In the genomic region with DNA sequence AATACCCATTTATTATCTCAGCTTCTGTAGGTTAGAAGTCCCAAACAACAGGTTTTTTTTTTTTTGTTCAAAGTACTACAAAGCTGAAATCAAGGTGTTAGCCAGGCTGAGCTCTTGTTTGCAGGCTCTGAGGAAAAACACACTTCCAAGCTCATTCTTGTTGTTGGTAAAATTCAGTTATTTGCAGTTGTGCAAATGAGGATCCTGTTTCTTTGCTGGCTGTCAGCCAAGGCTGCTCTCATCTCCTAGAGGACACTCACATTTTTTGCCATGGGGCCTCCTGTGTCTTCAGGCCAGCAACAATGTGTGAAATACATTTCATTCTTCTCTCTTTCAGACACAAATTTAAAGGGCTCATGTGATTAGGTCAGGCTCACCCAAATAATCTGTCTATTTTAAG, we compare ENCODE assay signal across 12 cellular contexts.
A peak's percentile ranks its signal among the peaks of the same experiment; 100 is the strongest.
DNase-seq lines count a peak whose midpoint lies in the region; FAIRE-seq and TF ChIP-seq lines count a peak whose summit lies in the region.
"Had no signal": no experiment of that assay in that cellular context is flagged by ENCODE, and none has a peak within 500 bp of the region (broad histone marks: within the 10 kb centered on the region; RNA-seq: fewer than 3 reads in every experiment).

No MANE protein-coding gene starts in this region.

- no peak overlapping the region for H3K27ac ChIP-seq in RWPE1
- H3K27ac ChIP-seq: Peyer's patch, upper lobe of right lung had no signal

- TF ChIP-seq POLR2A in GM12891 (IDR thresholded peaks at IDR 0.05; ENCODE audit: low read depth, low read length): no peak

- CTCF ChIA-PET in RWPE1 (lab: Yijun Ruan, JAX): interaction anchor here (0.6 kb wide), 1 partner anchor 13 kb away, joined by 3 read pairs; no protein-coding TSS in a partner anchor

- no peak for TF ChIP-seq CTCF in RWPE1 (conservative IDR thresholded peaks at IDR 0.05; ENCODE audit: low read depth)

- DNase-seq in NCI-H2107 treated with DMSO at 0.1 percent for 48 hours (lab: John Stamatoyannopoulos, UW; ENCODE audit: unreplicated experiment): peak; percentile 5
- no peak for DNase-seq in NCI-H2107 (lab: John Stamatoyannopoulos, UW)
- DNase-seq in NCI-H1105 treated with DMSO at 0.1 percent for 48 hours (lab: John Stamatoyannopoulos, UW): peak; percentile 1
- DNase-seq in RPMI7951 (ENCODE audit: low read depth): peak; percentile 15
- peak; percentile 6 for DNase-seq in left kidney (ENCODE audit: low read depth, low spot score)
- DNase-seq in GM12891 (ENCODE audit: insufficient read length, low spot score): no peak
- no peak for DNase-seq in GOT3 (lab: John Stamatoyannopoulos, UW)
- no peak for DNase-seq in RWPE1 (ENCODE audit: low spot score)
- DNase-seq: MM.1S, Peyer's patch, upper lobe of right lung had no signal

- POLR2A ChIA-PET in RWPE1 (lab: Yijun Ruan, JAX; ENCODE audit: low non-redundant PET): no interaction called here

- no peak for FAIRE-seq in GM12891 (lab: Jason Lieb, UNC)
- FAIRE-seq: colon had no signal

TF ChIP-seq in GM12891, 5 proteins besides CTCF, POLR2A, EP300 and RAD21:
- TF ChIP-seq POLR2AphosphoS5 (IDR thresholded peaks at IDR 0.05; ENCODE audit: low read depth, low read length) (no peak), POU2F2 (IDR thresholded peaks at IDR 0.05; ENCODE audit: low read depth, low read length) (no peak), PAX5 (IDR thresholded peaks at IDR 0.05; ENCODE audit: insufficient read depth, low read length, severe bottlenecking) (no peak), SPI1 (IDR thresholded peaks at IDR 0.05; ENCODE audit: low read depth, low read length) (no peak), TAF1 (IDR thresholded peaks at IDR 0.05; ENCODE audit: low read depth, low read length) (no peak)

Comparison
In these comparisons a context has a peak if more than half of its experiments do, and no peak if none do; other contexts are left out.
1. DNase-seq: peak in NCI-H2107 treated with DMSO at 0.1 percent for 48 hours (single experiment), NCI-H1105 treated with DMSO at 0.1 percent for 48 hours (single experiment), RPMI7951 (single experiment) and left kidney (single experiment); none in NCI-H2107 (single experiment), GM12891 (single experiment), GOT3 (single experiment) and RWPE1 (single experiment).